ENCODE assay signal across 9 cellular contexts in genomic region chr2:27134781-27135470, GRCh38. TPM values are rescaled to one million over a fixed set of nuclear protein-coding genes. Genes with fewer than 3 reads are reported as not detected.
DNase-seq lines count a peak whose midpoint lies in the region; ATAC-seq and TF ChIP-seq lines count a peak whose summit lies in the region.
"Had no signal": no experiment of that assay in that cellular context is flagged by ENCODE, and none has a peak within 500 bp of the region (broad histone marks: within the 10 kb centered on the region; RNA-seq: fewer than 3 reads in every experiment).

No MANE protein-coding gene starts in this region.

- CTCF ChIA-PET in T-cell (lab: Charles Lee), result no interaction called here

- H3K36me3 Mint-ChIP-seq in T-cell, result peaks cover 13% of the 10 kb centered on the region

- no peak for DNase-seq in GM12865 (ENCODE audit: low read depth)
- no peak for DNase-seq in T-cell
- no peak for DNase-seq in fibroblast of villous mesenchyme (ENCODE audit: low read depth)
- DNase-seq in skeletal muscle cell (ENCODE audit: low read depth), result no peak
- DNase-seq in cerebellum (ENCODE audit: low spot score), result no peak
- DNase-seq in globus pallidus (ENCODE audit: low spot score), result no peak
- DNase-seq in anterior cingulate cortex (lab: John Stamatoyannopoulos, UW), result no peak
- no peak for DNase-seq in stimulated activated CD4-positive, alpha-beta T cell treated with anti-CD3 and anti-CD28 coated beads, Interleukin-2, amount 100 ng/mL, for 48 hours

- peak overlapping the region; percentile 91 to 94 (median 93) for H3K4me3 Mint-ChIP-seq in T-cell

- H3K27ac Mint-ChIP-seq in T-cell, result peak overlapping the region; percentile 61 to 68

- no peaks in the 10 kb centered on the region for H3K9me3 Mint-ChIP-seq in T-cell

- H3K27me3 Mint-ChIP-seq in T-cell, result no peaks in the 10 kb centered on the region

- H3K4me3 ChIP-seq in GM12865 (ENCODE audit: low read depth, low read length) (peak overlapping the region; percentile 53), fibroblast of villous mesenchyme (ENCODE audit: low read depth, low read length) (peak overlapping the region; percentile 93), skeletal muscle cell (ENCODE audit: low read depth, low read length) (peak overlapping the region; percentile 11)

- POLR2A ChIA-PET in T-cell (lab: Charles Lee), result no interaction called here

- TF ChIP-seq CTCF in GM12865 (IDR thresholded peaks at IDR 0.05; ENCODE audit: insufficient read depth, low read depth, low read length, missing control alignments) (no peak), fibroblast of villous mesenchyme (IDR thresholded peaks at IDR 0.05; ENCODE audit: insufficient read depth, low read depth, low read length) (no peak)

- no peak for ATAC-seq in T-cell (replicated peaks in 1 of 4)

- peaks cover 25 to 33% (median 31%) of the 10 kb centered on the region in 3 donors for H3K4me1 Mint-ChIP-seq in T-cell

RNA-seq across cellular contexts. Expression of gene PREB, which starts 0.5 kb away (rescaled TPM):
- total RNA-seq in T-cell, result 10 to 100 TPM; 23.3 to 62.2 (median 59.9) TPM
- 39.3 and 45.3 TPM in 2 replicates for total RNA-seq in fibroblast of villous mesenchyme
- total RNA-seq in cerebellum, result 18.9 TPM

RNA-seq across cellular contexts. Expression of gene PRR30, which starts 4.3 kb away (rescaled TPM):
- total RNA-seq in T-cell (not detected), fibroblast of villous mesenchyme (not detected in 2 replicates), cerebellum (not detected)
- total RNA-seq: urinary bladder had no signal

RNA-seq across cellular contexts. Expression of gene ABHD1, which starts 11.3 kb away (rescaled TPM):
- 1 to 10 TPM in 3 of 5 donors, under 1 TPM in 2; 0.66 to 1.4 (median 1.2) TPM for total RNA-seq in T-cell
- under 0.01 TPM in 1 of 2 replicates, not detected in the other for total RNA-seq in fibroblast of villous mesenchyme
- total RNA-seq in cerebellum, result 0.54 TPM
- total RNA-seq: urinary bladder had no signal

RNA-seq across cellular contexts. Expression of gene TCF23, which starts 13.9 kb away (rescaled TPM):
- total RNA-seq in T-cell, result not detected
- total RNA-seq in fibroblast of villous mesenchyme, result not detected in 2 replicates
- total RNA-seq in cerebellum, result not detected

RNA-seq across cellular contexts. Expression of gene CGREF1, which starts 16.0 kb away (rescaled TPM):
- total RNA-seq in T-cell (1 to 10 TPM in 1 of 5 donors, under 1 TPM in 3, not detected in 1; 0.21 to 1.1 (median 0.34) TPM), fibroblast of villous mesenchyme (under 0.01 TPM in 2 replicates), cerebellum (22.1 TPM)

Comparison
In these comparisons a context has a peak if more than half of its experiments do, and no peak if none do; other contexts are left out.
1. H3K4me3 ChIP-seq: peak in every context shown above with its lines; median percentile 93 in fibroblast of villous mesenchyme; 53 in GM12865; 11 in skeletal muscle cell.